7 cellular contexts compared by ENCODE assay signal in genomic region chr3:52535411-52536111, GRCh38. TPM values are rescaled to one million over a fixed set of nuclear protein-coding genes. Genes with fewer than 3 reads are reported as not detected.
A peak's percentile ranks its signal among the peaks of the same experiment; 100 is the strongest.
DNase-seq lines count a peak whose midpoint lies in the region; ATAC-seq and TF ChIP-seq lines count a peak whose summit lies in the region.

No MANE protein-coding gene starts in this region.

- no peak overlapping the region for H3T11ph ChIP-seq in H9 (ENCODE audit: low read length)

- H3K36me3 ChIP-seq in gastroesophageal sphincter = no peaks in the 10 kb centered on the region
- no peaks in the 10 kb centered on the region for H3K36me3 ChIP-seq in smooth muscle cell (ENCODE audit: low read depth)

- H3K4me3 Mint-ChIP-seq in H9 (peak overlapping the region; percentile 75 to 99), T-cell (peak overlapping the region; percentile 96 to 100 (median 99))

- no peak overlapping the region for H3K23ac ChIP-seq in H9 (ENCODE audit: insufficient read length, low read depth, low read length)

- no peak overlapping the region for H3K14ac ChIP-seq in H9 (ENCODE audit: insufficient read depth, low read length)

- ATAC-seq in T-cell (replicated peaks in 1 of 4) = no peak
- ATAC-seq in gastroesophageal sphincter = no peak

- no peak overlapping the region for H4K91ac ChIP-seq in H9 (ENCODE audit: insufficient read length, low read depth, low read length)

- H3K9ac ChIP-seq in H9 (ENCODE audit: extremely low read depth, insufficient read length, low read length) (no peak overlapping the region), smooth muscle cell (ENCODE audit: low read depth) (no peak overlapping the region)

- no peak overlapping the region for H4K8ac ChIP-seq in H9 (replicated peaks; ENCODE audit: insufficient read length, low read depth, low read length)

- no peak overlapping the region for H3K27ac ChIP-seq in H9 (ENCODE audit: insufficient read length, low read depth, low read length)
- H3K27ac ChIP-seq in gastroesophageal sphincter = peak overlapping the region in 3 of 4 donors; percentile 93 to 95 (median 94)
- peak overlapping the region; percentile 68 for H3K27ac ChIP-seq in smooth muscle cell (ENCODE audit: low read depth)

- POLR2A ChIA-PET in T-cell (lab: Charles Lee) = interaction anchor here in 1 of 2 donors (0.6 kb wide), 2 partner anchors 10 to 785 kb away, joined by 3 to 4 read pairs; no protein-coding TSS in a partner anchor

- WGBS in H9 (ENCODE audit: extremely low coverage, insufficient read length, low lambda C conversion rate) = no CpG with 5 or more reads among the region's 19 CpGs
- WGBS in gastroesophageal sphincter (ENCODE audit: low coverage in 1 of 2), 2 donors = 75 to 84% methylated on average over 10 to 14 of the region's 19 CpGs
- WGBS in smooth muscle cell (ENCODE audit: low lambda C conversion rate) = 93% methylated on average over 19 of the region's 19 CpGs

- H2BK5ac ChIP-seq in H9 (ENCODE audit: insufficient read length, low read length) = no peak overlapping the region

- TF ChIP-seq POLR2A in gastroesophageal sphincter (IDR thresholded peaks at IDR 0.05) = no peak

- H2BK20ac ChIP-seq in H9 (ENCODE audit: low read depth, low read length, poor library complexity, severe bottlenecking) = no peak overlapping the region

- no peak overlapping the region for H2BK120ac ChIP-seq in H9 (ENCODE audit: low read depth, low read length, poor library complexity, severe bottlenecking)

- H3K56ac ChIP-seq in H9 (ENCODE audit: insufficient read length, low read depth, low read length) = no peak overlapping the region

- peaks cover 24% of the 10 kb centered on the region for H3K23me2 ChIP-seq in H9 (ENCODE audit: insufficient read length, low read depth, low read length, poor library complexity, severe bottlenecking)

- H3F3A ChIP-seq in smooth muscle cell (ENCODE audit: low read depth) = no peaks in the 10 kb centered on the region

- H3K79me2 ChIP-seq in H9 (ENCODE audit: insufficient read depth, low read length) (peaks cover 14% of the 10 kb centered on the region; the same call in 1 of the 2 replicates), smooth muscle cell (ENCODE audit: low read depth) (peaks cover 59% of the 10 kb centered on the region)

- H3K4me1 ChIP-seq in H9 (ENCODE audit: insufficient read depth, low read length) (peaks cover 6% of the 10 kb centered on the region), gastroesophageal sphincter (peaks cover 0 to 88% (median 45%) of the 10 kb centered on the region in 3 donors), smooth muscle cell (ENCODE audit: low read depth) (peaks cover 45% of the 10 kb centered on the region)

- H3K27ac Mint-ChIP-seq in H9 = no peak overlapping the region
- H3K27ac Mint-ChIP-seq in T-cell = peak overlapping the region in 1 of 2 donors; percentile 84

- H2AFZ ChIP-seq in H9 (ENCODE audit: low read length) (no peak overlapping the region), smooth muscle cell (ENCODE audit: low read depth) (no peak overlapping the region)

- H3K27me3 ChIP-seq in H9 (ENCODE audit: insufficient read depth, low read length) = no peaks in the 10 kb centered on the region
- H3K27me3 ChIP-seq in gastroesophageal sphincter = no peaks in the 10 kb centered on the region
- no peaks in the 10 kb centered on the region for H3K27me3 ChIP-seq in smooth muscle cell (ENCODE audit: low read depth)

- H3K36me3 Mint-ChIP-seq in H9 (ENCODE audit: insufficient read depth in 1 of 3, low read depth in 3 of 3) = peaks cover 14 to 27% (median 18%) of the 10 kb centered on the region in 3 experiments
- peaks cover 15% of the 10 kb centered on the region for H3K36me3 Mint-ChIP-seq in T-cell

- H3K9me3 Mint-ChIP-seq in H9 (no peaks in the 10 kb centered on the region), T-cell (no peaks in the 10 kb centered on the region)

- no peak overlapping the region for H3K18ac ChIP-seq in H9 (ENCODE audit: insufficient read length, low read depth, low read length)

- H3K9me3 ChIP-seq in H9 (ENCODE audit: control insufficient read depth, low read depth, low read length) (no peaks in the 10 kb centered on the region), gastroesophageal sphincter (no peaks in the 10 kb centered on the region), smooth muscle cell (replicated peaks; ENCODE audit: low read depth) (no peaks in the 10 kb centered on the region)

- H2AK5ac ChIP-seq in H9 (ENCODE audit: insufficient read length, low read length) = no peak overlapping the region

- H4K5ac ChIP-seq in H9 (ENCODE audit: insufficient read length, low read depth, low read length) = no peak overlapping the region

- no peak for DNase-seq in H9
- peak in 1 of 34 experiments; percentile 12 for DNase-seq in T-cell
- no peak for DNase-seq in smooth muscle cell (lab: John Stamatoyannopoulos, UW; ENCODE audit: unreplicated experiment)
- DNase-seq in SW480 (ENCODE audit: low spot score) = no peak
- DNase-seq in NAMALWA (ENCODE audit: low spot score) = no peak
- DNase-seq in DMS114 treated with DMSO at 0.1 percent for 48 hours (lab: John Stamatoyannopoulos, UW; ENCODE audit: unreplicated experiment) = no peak

- no peak overlapping the region for H2BK15ac ChIP-seq in H9 (ENCODE audit: low read depth, low read length)

- H3K4me1 Mint-ChIP-seq in H9 = peaks cover 43 to 45% of the 10 kb centered on the region in 2 experiments
- peaks cover 51 to 55% (median 52%) of the 10 kb centered on the region in 3 donors for H3K4me1 Mint-ChIP-seq in T-cell

- H2BK12ac ChIP-seq in H9 (ENCODE audit: insufficient read length, low read depth, low read length) = no peak overlapping the region

- no peak overlapping the region for H3K4me2 ChIP-seq in H9 (ENCODE audit: insufficient read depth, insufficient read length, low read length)
- peak overlapping the region; percentile 96 for H3K4me2 ChIP-seq in smooth muscle cell

- H3K4ac ChIP-seq in H9 (ENCODE audit: low read depth, low read length) = no peak overlapping the region

- TF ChIP-seq EP300 in gastroesophageal sphincter (IDR thresholded peaks at IDR 0.05) = no peak

- H3K4me3 ChIP-seq in gastroesophageal sphincter = peak overlapping the region in 1 of 2 donors; percentile 77
- peak overlapping the region; percentile 26 for H3K4me3 ChIP-seq in smooth muscle cell

- H4K20me1 ChIP-seq in H9 (ENCODE audit: control insufficient read depth, insufficient read depth, insufficient read length) (no peaks in the 10 kb centered on the region), smooth muscle cell (ENCODE audit: low read depth) (peaks cover 51% of the 10 kb centered on the region)

- peaks cover 6% of the 10 kb centered on the region for H3K79me1 ChIP-seq in H9 (ENCODE audit: insufficient read depth, low read depth, low read length, poor library complexity, severe bottlenecking)

- TF ChIP-seq CTCF in H9 (conservative IDR thresholded peaks at IDR 0.05) (no peak), gastroesophageal sphincter (IDR thresholded peaks at IDR 0.05) (no peak), smooth muscle cell (IDR thresholded peaks at IDR 0.05; ENCODE audit: borderline replicate concordance, insufficient read depth, poor library complexity, severe bottlenecking) (no peak)

- H3K27me3 Mint-ChIP-seq in H9 (ENCODE audit: low read depth) (no peaks in the 10 kb centered on the region), T-cell (no peaks in the 10 kb centered on the region)

- CTCF ChIA-PET in T-cell (lab: Charles Lee) = interaction anchor here (0.6 to 1.0 kb wide), 4 partner anchors 8 to 1036 kb away, joined by 3 to 5 read pairs (median 3); partner anchors contain the start of gene DCAF1 (in 1 of the 2)

RNA-seq across cellular contexts. Expression of gene UQCC5, which starts 0.8 kb away (rescaled TPM):
- total RNA-seq in H9 (2021) = 39.1 and 45.8 TPM in 2 replicates
- total RNA-seq in T-cell = 10 to 100 TPM in 2 of 5 donors, 1 to 10 TPM in 3; 2.5 to 14.8 (median 9.8) TPM
- total RNA-seq in gastroesophageal sphincter = 10 to 100 TPM in 2 of 4 donors, 1 to 10 TPM in 2; 1.9 to 47.5 (median 18.7) TPM
- 0.76 and 0.90 TPM in 2 replicates for total RNA-seq in smooth muscle cell
- 33.0 and 40.3 TPM in 2 replicates for polyA plus RNA-seq in smooth muscle cell

RNA-seq across cellular contexts. Expression of gene NT5DC2, which starts 1.9 kb away (rescaled TPM):
- total RNA-seq in H9 (2021) (441 and 444 TPM in 2 replicates), T-cell (10 to 100 TPM in 2 of 5 donors, 1 to 10 TPM in 3; 1.9 to 10.9 (median 7.4) TPM), gastroesophageal sphincter (10 to 100 TPM; 21.7 to 69.5 (median 34.7) TPM), smooth muscle cell (156 and 207 TPM in 2 replicates)
- 229 and 248 TPM in 2 replicates for polyA plus RNA-seq in smooth muscle cell

RNA-seq across cellular contexts. Expression of gene STAB1, which starts 40.4 kb away (rescaled TPM):
- 0.90 and 1.5 TPM in 2 replicates for total RNA-seq in H9 (2021)
- 1 to 10 TPM in 4 of 5 donors, under 1 TPM in 1; 0.38 to 2.2 (median 1.7) TPM for total RNA-seq in T-cell
- total RNA-seq in gastroesophageal sphincter = 100 to 1,000 TPM in 2 of 4 donors, 10 to 100 TPM in 2; 76.2 to 167 (median 95.8) TPM
- 0.22 TPM in 1 of 2 replicates, not detected in the other for total RNA-seq in smooth muscle cell
- 0.25 and 0.31 TPM in 2 replicates for polyA plus RNA-seq in smooth muscle cell

Comparison
In these comparisons a context has a peak if more than half of its experiments do, and no peak if none do; other contexts are left out.
1. RNA of gene STAB1, which starts 40.4 kb away (total RNA-seq): 76.2 to 167 TPM in gastroesophageal sphincter; 0.38 to 2.2 TPM in T-cell, 0.90 to 1.5 TPM in H9 and 0.22 TPM in smooth muscle cell; every median in the first group is over 10 times any median in the second.